ENCODE assay signal across 13 cellular contexts in the genomic region with DNA sequence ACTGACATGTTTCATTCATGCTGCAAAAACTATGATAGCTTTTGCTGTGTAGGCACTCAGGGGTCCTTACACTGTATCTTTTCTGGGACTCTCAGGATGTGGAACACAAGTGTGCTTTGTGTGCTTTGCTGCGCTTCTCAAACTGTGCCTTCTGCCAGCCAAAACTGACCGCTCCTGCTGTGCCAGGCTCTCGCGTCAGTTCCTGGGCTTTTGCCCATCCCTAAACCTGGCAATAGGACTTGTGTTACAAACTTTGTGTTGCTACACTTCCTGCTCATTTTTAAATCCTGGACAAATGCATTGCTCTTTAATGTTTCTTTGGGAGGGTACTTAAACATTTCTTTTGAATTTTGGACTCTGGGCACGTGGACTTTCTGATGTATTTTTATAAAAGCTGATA.
A peak's percentile ranks its signal among the peaks of the same experiment; 100 is the strongest.
DNase-seq lines count a peak whose midpoint lies in the region; ATAC-seq and TF ChIP-seq lines count a peak whose summit lies in the region.
"Had no signal": no experiment of that assay in that cellular context is flagged by ENCODE, and none has a peak within 500 bp of the region (broad histone marks: within the 10 kb centered on the region; RNA-seq: fewer than 3 reads in every experiment).

No MANE protein-coding gene starts in this region.

- H3K9me3 ChIP-seq in ovary: no peaks in the 10 kb centered on the region
- H3K9me3 ChIP-seq: SJSA1 had no signal

- no peaks in the 10 kb centered on the region for H3K36me3 ChIP-seq in ovary
- H3K36me3 ChIP-seq: SJSA1 had no signal

- H3K27ac ChIP-seq in ovary (no peak overlapping the region), foreskin keratinocyte (no peak overlapping the region)
- H3K27ac ChIP-seq: SJSA1 had no signal

- in situ Hi-C loops in astrocyte of the cerebellum (cut with HindIII; ENCODE audit: low sequenced_read_pairs): no loop called here

- peaks cover 6 to 21% of the 10 kb centered on the region in 2 donors for H3K4me1 Mint-ChIP-seq in natural killer cell treated with Interleukin-12 subunit alpha and Interleukin-12 subunit beta and Interleukin-15 and Interleukin-18, amount 100 ng/mL, for 72 hours (ENCODE audit: low read depth in 2 of 2)

- H3K27me3 ChIP-seq in ovary (no peaks in the 10 kb centered on the region), foreskin keratinocyte (no peaks in the 10 kb centered on the region)
- H3K27me3 ChIP-seq: SJSA1 had no signal

- no peaks in the 10 kb centered on the region for H3K36me3 Mint-ChIP-seq in natural killer cell treated with Interleukin-12 subunit alpha and Interleukin-12 subunit beta and Interleukin-15 and Interleukin-18, amount 100 ng/mL, for 72 hours
- H3K36me3 Mint-ChIP-seq: stimulated activated naive B cell treated with anti-CD40 and anti-IgM and Interleukin-4, amounts not matched to agents 10 μg/mL and 1 μg/mL and 100 μg/mL, for 72 hours had no signal

- H3K27me3 Mint-ChIP-seq in natural killer cell treated with Interleukin-12 subunit alpha and Interleukin-12 subunit beta and Interleukin-15 and Interleukin-18, amount 100 ng/mL, for 72 hours: peaks cover 2 to 6% of the 10 kb centered on the region in 2 donors
- H3K27me3 Mint-ChIP-seq: stimulated activated naive B cell treated with anti-CD40 and anti-IgM and Interleukin-4, amounts not matched to agents 10 μg/mL and 1 μg/mL and 100 μg/mL, for 72 hours had no signal

- no peak overlapping the region for H3K27ac Mint-ChIP-seq in natural killer cell treated with Interleukin-12 subunit alpha and Interleukin-12 subunit beta and Interleukin-15 and Interleukin-18, amount 100 ng/mL, for 72 hours
- H3K27ac Mint-ChIP-seq: activated T-helper 2 cell treated with anti-CD3 and anti-CD28 coated beads, Interferon-gamma antibody, Interleukin-2, Interleukin-4, amounts not matched to agents 10 μg/mL and 5 μg/mL and 100 μg/mL, durations not matched to agents 14 hours and 24 hours and 36 hours; stimulated activated naive B cell treated with anti-CD40 and anti-IgM and Interleukin-4, amounts not matched to agents 10 μg/mL and 1 μg/mL and 100 μg/mL, for 72 hours had no signal

- no peak for TF ChIP-seq EP300 in ovary (IDR thresholded peaks at IDR 0.05)

- ATAC-seq in foreskin keratinocyte (no peak), GM21717 (IDR thresholded peaks at IDR 0.05; ENCODE audit: unreplicated experiment) (no peak)
- no peak for ATAC-seq in natural killer cell treated with Interleukin-12 subunit alpha and Interleukin-12 subunit beta and Interleukin-15 and Interleukin-18, amount 100 ng/mL, for 72 hours
- ATAC-seq: K562; stimulated activated naive B cell treated with anti-CD40 and anti-IgM and Interleukin-4, amounts not matched to agents 10 μg/mL and 1 μg/mL and 100 μg/mL, for 72 hours had no signal

- intact Hi-C loops in ovary (cut with DNase I): no loop called here

- H3K9me3 Mint-ChIP-seq in natural killer cell treated with Interleukin-12 subunit alpha and Interleukin-12 subunit beta and Interleukin-15 and Interleukin-18, amount 100 ng/mL, for 72 hours: no peaks in the 10 kb centered on the region
- H3K9me3 Mint-ChIP-seq: activated T-helper 2 cell treated with anti-CD3 and anti-CD28 coated beads, Interferon-gamma antibody, Interleukin-2, Interleukin-4, amounts not matched to agents 10 μg/mL and 5 μg/mL and 100 μg/mL, durations not matched to agents 14 hours and 24 hours and 36 hours; stimulated activated naive B cell treated with anti-CD40 and anti-IgM and Interleukin-4, amounts not matched to agents 10 μg/mL and 1 μg/mL and 100 μg/mL, for 72 hours had no signal

- no peak overlapping the region for H3K4me3 Mint-ChIP-seq in natural killer cell treated with Interleukin-12 subunit alpha and Interleukin-12 subunit beta and Interleukin-15 and Interleukin-18, amount 100 ng/mL, for 72 hours
- H3K4me3 Mint-ChIP-seq: stimulated activated naive B cell treated with anti-CD40 and anti-IgM and Interleukin-4, amounts not matched to agents 10 μg/mL and 1 μg/mL and 100 μg/mL, for 72 hours had no signal

- H3K4me1 ChIP-seq in ovary (ENCODE audit: insufficient read depth) (peaks cover 3% of the 10 kb centered on the region), foreskin keratinocyte (no peaks in the 10 kb centered on the region)
- H3K4me1 ChIP-seq: SJSA1 had no signal

- peak; percentile 24 for DNase-seq in COLO829 (ENCODE audit: low spot score)
- DNase-seq in astrocyte of the cerebellum (ENCODE audit: low read depth): peak; percentile 70
- peak; percentile 98 for DNase-seq in globus pallidus (ENCODE audit: low spot score)
- DNase-seq in ovary: peak; percentile 12 to 63 (median 38)
- DNase-seq in foreskin keratinocyte: no peak
- DNase-seq in natural killer cell treated with Interleukin-12 subunit alpha and Interleukin-12 subunit beta and Interleukin-15 and Interleukin-18, amount 100 ng/mL, for 72 hours (ENCODE audit: low spot score): no peak
- DNase-seq in NCI-H1694 treated with DMSO at 0.1 percent for 48 hours (lab: John Stamatoyannopoulos, UW): no peak
- DNase-seq: activated CD4-positive, alpha-beta T cell treated with anti-CD3 and anti-CD28 coated beads for 4 hours; stimulated activated naive B cell treated with anti-CD40 and anti-IgM and Interleukin-4, amounts not matched to agents 10 μg/mL and 1 μg/mL and 100 μg/mL, for 72 hours had no signal

- TF ChIP-seq CTCF in astrocyte of the cerebellum (IDR thresholded peaks at IDR 0.05; ENCODE audit: low read depth, low read length, missing control alignments) (no peak), ovary (IDR thresholded peaks at IDR 0.05) (no peak), foreskin keratinocyte (conservative IDR thresholded peaks at IDR 0.05) (no peak)

- no peak for TF ChIP-seq POLR2A in ovary (IDR thresholded peaks at IDR 0.05)

- H3K4me3 ChIP-seq in astrocyte of the cerebellum (ENCODE audit: low read depth, low read length): no peak overlapping the region
- no peak overlapping the region for H3K4me3 ChIP-seq in ovary
- H3K4me3 ChIP-seq: K562, SJSA1 had no signal

- WGBS in ovary, 3 donors: 55 to 72% (median 71%) methylated on average over 5 of the region's 5 CpGs

Comparison
In these comparisons a context has a peak if more than half of its experiments do, and no peak if none do; other contexts are left out.
1. DNase-seq: peak in COLO829 (single experiment), astrocyte of the cerebellum (single experiment), globus pallidus (single experiment) and ovary (5 of 5); none in foreskin keratinocyte (0 of 2), natural killer cell treated with Interleukin-12 subunit alpha and Interleukin-12 subunit beta and Interleukin-15 and Interleukin-18, amount 100 ng/mL, for 72 hours (single experiment) and NCI-H1694 treated with DMSO at 0.1 percent for 48 hours (single experiment).